ENCODE assay signal across 1 cellular context in the genomic region with DNA sequence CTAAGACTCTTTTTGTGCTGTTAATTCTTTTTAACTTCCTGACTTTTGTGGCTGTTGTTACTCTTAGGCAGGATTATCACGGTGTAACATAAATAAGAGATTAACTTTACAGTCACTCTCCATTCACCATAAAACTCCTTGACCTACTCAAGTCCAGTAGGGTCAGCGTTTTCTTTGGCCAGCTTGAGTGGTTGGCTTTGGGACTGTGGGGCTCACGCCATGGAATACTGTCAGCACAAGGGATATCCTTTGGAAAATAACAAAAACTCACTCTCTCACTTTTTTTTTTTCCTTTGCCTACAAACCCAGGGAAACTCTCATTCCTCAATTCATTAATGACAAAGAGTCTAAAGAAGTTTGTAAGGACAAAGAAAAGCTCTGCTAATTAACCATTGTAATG.
TF ChIP-seq lines count a peak whose summit lies in the region.

No MANE protein-coding gene starts in this region.

TF ChIP-seq in H1, 55 proteins besides CTCF, POLR2A, EP300 and RAD21 (continued from another document):
- TF ChIP-seq, protein P1, sequence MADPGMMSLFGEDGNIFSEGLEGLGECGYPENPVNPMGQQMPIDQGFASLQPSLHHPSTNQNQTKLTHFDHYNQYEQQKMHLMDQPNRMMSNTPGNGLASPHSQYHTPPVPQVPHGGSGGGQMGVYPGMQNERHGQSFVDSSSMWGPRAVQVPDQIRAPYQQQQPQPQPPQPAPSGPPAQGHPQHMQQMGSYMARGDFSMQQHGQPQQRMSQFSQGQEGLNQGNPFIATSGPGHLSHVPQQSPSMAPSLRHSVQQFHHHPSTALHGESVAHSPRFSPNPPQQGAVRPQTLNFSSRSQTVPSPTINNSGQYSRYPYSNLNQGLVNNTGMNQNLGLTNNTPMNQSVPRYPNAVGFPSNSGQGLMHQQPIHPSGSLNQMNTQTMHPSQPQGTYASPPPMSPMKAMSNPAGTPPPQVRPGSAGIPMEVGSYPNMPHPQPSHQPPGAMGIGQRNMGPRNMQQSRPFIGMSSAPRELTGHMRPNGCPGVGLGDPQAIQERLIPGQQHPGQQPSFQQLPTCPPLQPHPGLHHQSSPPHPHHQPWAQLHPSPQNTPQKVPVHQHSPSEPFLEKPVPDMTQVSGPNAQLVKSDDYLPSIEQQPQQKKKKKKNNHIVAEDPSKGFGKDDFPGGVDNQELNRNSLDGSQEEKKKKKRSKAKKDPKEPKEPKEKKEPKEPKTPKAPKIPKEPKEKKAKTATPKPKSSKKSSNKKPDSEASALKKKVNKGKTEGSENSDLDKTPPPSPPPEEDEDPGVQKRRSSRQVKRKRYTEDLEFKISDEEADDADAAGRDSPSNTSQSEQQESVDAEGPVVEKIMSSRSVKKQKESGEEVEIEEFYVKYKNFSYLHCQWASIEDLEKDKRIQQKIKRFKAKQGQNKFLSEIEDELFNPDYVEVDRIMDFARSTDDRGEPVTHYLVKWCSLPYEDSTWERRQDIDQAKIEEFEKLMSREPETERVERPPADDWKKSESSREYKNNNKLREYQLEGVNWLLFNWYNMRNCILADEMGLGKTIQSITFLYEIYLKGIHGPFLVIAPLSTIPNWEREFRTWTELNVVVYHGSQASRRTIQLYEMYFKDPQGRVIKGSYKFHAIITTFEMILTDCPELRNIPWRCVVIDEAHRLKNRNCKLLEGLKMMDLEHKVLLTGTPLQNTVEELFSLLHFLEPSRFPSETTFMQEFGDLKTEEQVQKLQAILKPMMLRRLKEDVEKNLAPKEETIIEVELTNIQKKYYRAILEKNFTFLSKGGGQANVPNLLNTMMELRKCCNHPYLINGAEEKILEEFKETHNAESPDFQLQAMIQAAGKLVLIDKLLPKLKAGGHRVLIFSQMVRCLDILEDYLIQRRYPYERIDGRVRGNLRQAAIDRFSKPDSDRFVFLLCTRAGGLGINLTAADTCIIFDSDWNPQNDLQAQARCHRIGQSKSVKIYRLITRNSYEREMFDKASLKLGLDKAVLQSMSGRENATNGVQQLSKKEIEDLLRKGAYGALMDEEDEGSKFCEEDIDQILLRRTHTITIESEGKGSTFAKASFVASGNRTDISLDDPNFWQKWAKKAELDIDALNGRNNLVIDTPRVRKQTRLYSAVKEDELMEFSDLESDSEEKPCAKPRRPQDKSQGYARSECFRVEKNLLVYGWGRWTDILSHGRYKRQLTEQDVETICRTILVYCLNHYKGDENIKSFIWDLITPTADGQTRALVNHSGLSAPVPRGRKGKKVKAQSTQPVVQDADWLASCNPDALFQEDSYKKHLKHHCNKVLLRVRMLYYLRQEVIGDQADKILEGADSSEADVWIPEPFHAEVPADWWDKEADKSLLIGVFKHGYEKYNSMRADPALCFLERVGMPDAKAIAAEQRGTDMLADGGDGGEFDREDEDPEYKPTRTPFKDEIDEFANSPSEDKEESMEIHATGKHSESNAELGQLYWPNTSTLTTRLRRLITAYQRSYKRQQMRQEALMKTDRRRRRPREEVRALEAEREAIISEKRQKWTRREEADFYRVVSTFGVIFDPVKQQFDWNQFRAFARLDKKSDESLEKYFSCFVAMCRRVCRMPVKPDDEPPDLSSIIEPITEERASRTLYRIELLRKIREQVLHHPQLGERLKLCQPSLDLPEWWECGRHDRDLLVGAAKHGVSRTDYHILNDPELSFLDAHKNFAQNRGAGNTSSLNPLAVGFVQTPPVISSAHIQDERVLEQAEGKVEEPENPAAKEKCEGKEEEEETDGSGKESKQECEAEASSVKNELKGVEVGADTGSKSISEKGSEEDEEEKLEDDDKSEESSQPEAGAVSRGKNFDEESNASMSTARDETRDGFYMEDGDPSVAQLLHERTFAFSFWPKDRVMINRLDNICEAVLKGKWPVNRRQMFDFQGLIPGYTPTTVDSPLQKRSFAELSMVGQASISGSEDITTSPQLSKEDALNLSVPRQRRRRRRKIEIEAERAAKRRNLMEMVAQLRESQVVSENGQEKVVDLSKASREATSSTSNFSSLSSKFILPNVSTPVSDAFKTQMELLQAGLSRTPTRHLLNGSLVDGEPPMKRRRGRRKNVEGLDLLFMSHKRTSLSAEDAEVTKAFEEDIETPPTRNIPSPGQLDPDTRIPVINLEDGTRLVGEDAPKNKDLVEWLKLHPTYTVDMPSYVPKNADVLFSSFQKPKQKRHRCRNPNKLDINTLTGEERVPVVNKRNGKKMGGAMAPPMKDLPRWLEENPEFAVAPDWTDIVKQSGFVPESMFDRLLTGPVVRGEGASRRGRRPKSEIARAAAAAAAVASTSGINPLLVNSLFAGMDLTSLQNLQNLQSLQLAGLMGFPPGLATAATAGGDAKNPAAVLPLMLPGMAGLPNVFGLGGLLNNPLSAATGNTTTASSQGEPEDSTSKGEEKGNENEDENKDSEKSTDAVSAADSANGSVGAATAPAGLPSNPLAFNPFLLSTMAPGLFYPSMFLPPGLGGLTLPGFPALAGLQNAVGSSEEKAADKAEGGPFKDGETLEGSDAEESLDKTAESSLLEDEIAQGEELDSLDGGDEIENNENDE (IDR thresholded peaks at IDR 0.05; ENCODE audit: insufficient replicate concordance, low read length) = no peak
- TF ChIP-seq POU5F1 (IDR thresholded peaks at IDR 0.05; ENCODE audit: low read depth, low read length) (no peak), ZNF274 (IDR thresholded peaks at IDR 0.05; ENCODE audit: borderline replicate concordance, extremely low read depth, low read length) (no peak), CBX8 (IDR thresholded peaks at IDR 0.05; ENCODE audit: borderline replicate concordance, low read depth, low read length) (no peak), RBBP5 (IDR thresholded peaks at IDR 0.05; ENCODE audit: borderline replicate concordance, low read depth, low read length) (no peak), KDM4A (IDR thresholded peaks at IDR 0.05; ENCODE audit: low read depth, low read length, severe bottlenecking) (no peak), NANOG (IDR thresholded peaks at IDR 0.05; ENCODE audit: insufficient read depth, low read depth, low read length, poor library complexity, severe bottlenecking) (no peak)
